1 cellular context compared by ENCODE assay signal in genomic region chr1:46168463-46168862, GRCh38.
TF ChIP-seq lines count a peak whose summit lies in the region.

No MANE protein-coding gene starts in this region.

TF ChIP-seq in HepG2, 621 proteins besides CTCF, POLR2A, EP300 and RAD21:
- no peak for TF ChIP-seq PRDM10 (CRISPR knock-in tag; IDR thresholded peaks at IDR 0.05; ENCODE audit: low read depth)
- no peak for TF ChIP-seq GMEB1 (CRISPR knock-in tag; IDR thresholded peaks at IDR 0.05; ENCODE audit: borderline replicate concordance)
- no peak for TF ChIP-seq MBD4 (IDR thresholded peaks at IDR 0.05; ENCODE audit: borderline replicate concordance, low read length)
- peak; percentile 42; the same call in 1 of the 2 replicates for TF ChIP-seq CEBPB (IDR thresholded peaks at IDR 0.05; ENCODE audit: borderline replicate concordance, low read depth, low read length)
TF ChIP-seq in HepG2: peak in this region for 1.
